In the genomic region with DNA sequence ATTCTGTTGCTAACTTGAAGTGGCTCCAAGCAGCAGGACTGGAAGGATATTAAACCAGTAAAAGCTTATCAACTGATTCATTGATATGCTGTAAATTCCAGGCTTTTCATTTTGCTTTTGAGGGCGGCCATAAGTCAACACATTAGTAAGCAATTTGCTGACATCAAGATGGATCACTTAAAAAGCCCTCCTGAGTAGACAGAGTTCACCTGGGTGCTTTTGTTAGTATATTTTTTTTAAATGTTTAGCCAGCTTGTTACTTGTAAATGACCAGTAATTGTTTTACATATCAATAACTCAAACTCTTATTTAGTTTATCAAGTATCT, we compare ENCODE assay signal across 26 cellular contexts. TPM values are rescaled to one million over a fixed set of nuclear protein-coding genes. Genes with fewer than 3 reads are reported as not detected.
A peak's percentile ranks its signal among the peaks of the same experiment; 100 is the strongest.
DNase-seq lines count a peak whose midpoint lies in the region; ATAC-seq and TF ChIP-seq lines count a peak whose summit lies in the region.
"Had no signal": no experiment of that assay in that cellular context is flagged by ENCODE, and none has a peak within 500 bp of the region (broad histone marks: within the 10 kb centered on the region; RNA-seq: fewer than 3 reads in every experiment).

No MANE protein-coding gene starts in this region.

- peak overlapping the region; percentile 76 for H3K27ac ChIP-seq in HUES48 (ENCODE audit: low read depth, low read length)
- no peak overlapping the region for H3K27ac ChIP-seq in mesendoderm (ENCODE audit: low read depth, low read length)
- H3K27ac ChIP-seq: ovary, SK-N-MC, upper lobe of left lung had no signal

- no peaks in the 10 kb centered on the region for H3K79me1 ChIP-seq in mesendoderm (ENCODE audit: low read length)

- H3K23ac ChIP-seq in mesendoderm (ENCODE audit: low read length), result no peak overlapping the region

- no peak overlapping the region for H3K56ac ChIP-seq in mesendoderm (ENCODE audit: low read length)

- H3K9ac ChIP-seq in HUES48 (ENCODE audit: low read depth, low read length) (no peak overlapping the region), mesendoderm (ENCODE audit: low read length) (no peak overlapping the region)

- POLR2A ChIA-PET in Caco-2 (lab: Charles Lee), result interaction anchor here (1.7 to 2.2 kb wide), 2 partner anchors 28 to 52 kb away, joined by 7 to 13 read pairs; no protein-coding TSS in a partner anchor
- POLR2A ChIA-PET in WTC11 (lab: Charles Lee), result no interaction called here

- H3K36me3 Mint-ChIP-seq in Caco-2 (ENCODE audit: insufficient read depth, unreplicated experiment) (peaks cover 46% of the 10 kb centered on the region), WTC11 (0 out of 2 replicates have a peak, but pooled peaks cover 4% of the 10 kb centered on the region)
- H3K36me3 Mint-ChIP-seq in activated naive CD4-positive, alpha-beta T cell treated with anti-CD3 and anti-CD28 coated beads, Interleukin-2, amount 10 ng/mL, durations not matched to agents 7 days and 5 days, result no peaks in the 10 kb centered on the region
- H3K36me3 Mint-ChIP-seq: natural killer cell treated with Interleukin-12 subunit alpha and Interleukin-12 subunit beta and Interleukin-15 and Interleukin-18, amount 100 ng/mL, for 72 hours had no signal

- BruUV-seq in Caco-2 (replicated peaks; lab: Mats Ljungman, UMichigan), result no TSS peak

- H3K4me1 ChIP-seq in Caco-2 (peaks cover 60% of the 10 kb centered on the region), HUES48 (ENCODE audit: control insufficient read depth, insufficient read depth, low read length) (peaks cover 33% of the 10 kb centered on the region), mesendoderm (ENCODE audit: control insufficient read depth, low read depth, low read length) (peaks cover 5% of the 10 kb centered on the region)
- H3K4me1 ChIP-seq: upper lobe of left lung had no signal

- ATAC-seq in WTC11 (no peak), GM21737 (IDR thresholded peaks at IDR 0.05; ENCODE audit: unreplicated experiment) (no peak)
- ATAC-seq: natural killer cell treated with Interleukin-12 subunit alpha and Interleukin-12 subunit beta and Interleukin-15 and Interleukin-18, amount 100 ng/mL, for 72 hours had no signal

- H3K36me3 ChIP-seq in Caco-2 (ENCODE audit: control insufficient read depth, insufficient read depth, low read length) (no peaks in the 10 kb centered on the region), HUES48 (ENCODE audit: control insufficient read depth, insufficient read depth, low read length) (0 out of 2 replicates have a peak, but pooled peaks cover under 1% of the 10 kb centered on the region), mesendoderm (ENCODE audit: control insufficient read depth, insufficient read depth, low read length) (no peaks in the 10 kb centered on the region)
- H3K36me3 ChIP-seq: ovary had no signal

- no peak overlapping the region for H4K5ac ChIP-seq in mesendoderm (ENCODE audit: low read length)

- no peaks in the 10 kb centered on the region for H3K27me3 Mint-ChIP-seq in Caco-2 (ENCODE audit: insufficient read depth, unreplicated experiment)
- H3K27me3 Mint-ChIP-seq in WTC11 (ENCODE audit: low read depth), result peaks cover 8% of the 10 kb centered on the region
- H3K27me3 Mint-ChIP-seq in activated naive CD4-positive, alpha-beta T cell treated with anti-CD3 and anti-CD28 coated beads, Interleukin-2, amount 10 ng/mL, durations not matched to agents 7 days and 5 days, result no peaks in the 10 kb centered on the region
- H3K27me3 Mint-ChIP-seq: activated CD4-positive, alpha-beta T cell treated with anti-CD3 and anti-CD28 coated beads for 36 hours; activated naive CD8-positive, alpha-beta T cell treated with anti-CD3 and anti-CD28 coated beads, Interleukin-2, amount 50 U/mL, for 24 hours; brain; natural killer cell treated with Interleukin-12 subunit alpha and Interleukin-12 subunit beta and Interleukin-15 and Interleukin-18, amount 100 ng/mL, for 72 hours had no signal

- peak overlapping the region; percentile 88 for H3K27ac Mint-ChIP-seq in Caco-2 (ENCODE audit: unreplicated experiment)
- H3K27ac Mint-ChIP-seq in WTC11, result no peak overlapping the region
- no peak overlapping the region for H3K27ac Mint-ChIP-seq in activated naive CD4-positive, alpha-beta T cell treated with anti-CD3 and anti-CD28 coated beads, Interleukin-2, amount 10 ng/mL, durations not matched to agents 7 days and 5 days
- H3K27ac Mint-ChIP-seq: activated CD4-positive, alpha-beta T cell treated with anti-CD3 and anti-CD28 coated beads for 36 hours; activated naive CD8-positive, alpha-beta T cell treated with anti-CD3 and anti-CD28 coated beads, Interleukin-2, amount 50 U/mL, for 24 hours; natural killer cell treated with Interleukin-12 subunit alpha and Interleukin-12 subunit beta and Interleukin-15 and Interleukin-18, amount 100 ng/mL, for 72 hours had no signal

- H3K9me3 ChIP-seq in Caco-2 (no peaks in the 10 kb centered on the region), HUES48 (ENCODE audit: control insufficient read depth, insufficient read depth, low read length) (no peaks in the 10 kb centered on the region)
- H3K9me3 ChIP-seq: BE2C, mucosa of descending colon, ovary, upper lobe of left lung had no signal

- no peak overlapping the region for H4K8ac ChIP-seq in mesendoderm (ENCODE audit: low read depth, low read length)

- H3K4me1 Mint-ChIP-seq in Caco-2 (ENCODE audit: low read depth, unreplicated experiment) (peaks cover 51% of the 10 kb centered on the region), WTC11 (peaks cover 33% of the 10 kb centered on the region)
- no peaks in the 10 kb centered on the region for H3K4me1 Mint-ChIP-seq in activated naive CD4-positive, alpha-beta T cell treated with anti-CD3 and anti-CD28 coated beads, Interleukin-2, amount 10 ng/mL, durations not matched to agents 7 days and 5 days
- H3K4me1 Mint-ChIP-seq: activated CD4-positive, alpha-beta T cell treated with anti-CD3 and anti-CD28 coated beads for 36 hours had no signal

- H3K4ac ChIP-seq in mesendoderm (ENCODE audit: low read depth, low read length), result no peak overlapping the region

- no peak overlapping the region for H2BK120ac ChIP-seq in mesendoderm (ENCODE audit: low read depth, low read length)

- H3K9me3 Mint-ChIP-seq in Caco-2 (ENCODE audit: unreplicated experiment) (peaks cover 15% of the 10 kb centered on the region), WTC11 (no peaks in the 10 kb centered on the region)
- no peaks in the 10 kb centered on the region for H3K9me3 Mint-ChIP-seq in activated naive CD4-positive, alpha-beta T cell treated with anti-CD3 and anti-CD28 coated beads, Interleukin-2, amount 10 ng/mL, durations not matched to agents 7 days and 5 days
- H3K9me3 Mint-ChIP-seq: activated naive CD8-positive, alpha-beta T cell treated with anti-CD3 and anti-CD28 coated beads, Interleukin-2, amount 50 U/mL, for 24 hours; brain; natural killer cell treated with Interleukin-12 subunit alpha and Interleukin-12 subunit beta and Interleukin-15 and Interleukin-18, amount 100 ng/mL, for 72 hours had no signal

- H3K4me3 ChIP-seq in Caco-2 (ENCODE audit: low read depth, low read length) (no peak overlapping the region), HUES48 (ENCODE audit: low read depth, low read length) (no peak overlapping the region), mesendoderm (ENCODE audit: low read length) (no peak overlapping the region)
- H3K4me3 ChIP-seq: mucosa of descending colon, ovary, SK-N-MC, smooth muscle cell, upper lobe of left lung had no signal

- H3K27me3 ChIP-seq in Caco-2 (replicated peaks; ENCODE audit: control insufficient read depth, insufficient read depth, low read length) (no peaks in the 10 kb centered on the region), HUES48 (ENCODE audit: control insufficient read depth, insufficient read depth, low read length) (no peaks in the 10 kb centered on the region), mesendoderm (ENCODE audit: insufficient read depth, low read length, poor library complexity) (no peaks in the 10 kb centered on the region)
- H3K27me3 ChIP-seq: BE2C, ovary, upper lobe of left lung had no signal

- TF ChIP-seq CTCF in Caco-2 (IDR thresholded peaks at IDR 0.05; ENCODE audit: insufficient read depth in 1 of 2, low read depth in 1 of 2, low read length in 1 of 2, severe bottlenecking in 1 of 2, unreplicated experiment in 1 of 2) (no peak), WTC11 (IDR thresholded peaks at IDR 0.05) (no peak)

- H3K4me3 Mint-ChIP-seq in Caco-2 (ENCODE audit: unreplicated experiment) (no peak overlapping the region), WTC11 (no peak overlapping the region)
- H3K4me3 Mint-ChIP-seq in activated naive CD4-positive, alpha-beta T cell treated with anti-CD3 and anti-CD28 coated beads, Interleukin-2, amount 10 ng/mL, durations not matched to agents 7 days and 5 days, result no peak overlapping the region
- H3K4me3 Mint-ChIP-seq: activated CD4-positive, alpha-beta T cell treated with anti-CD3 and anti-CD28 coated beads for 36 hours; activated naive CD8-positive, alpha-beta T cell treated with anti-CD3 and anti-CD28 coated beads, Interleukin-2, amount 50 U/mL, for 24 hours; brain; natural killer cell treated with Interleukin-12 subunit alpha and Interleukin-12 subunit beta and Interleukin-15 and Interleukin-18, amount 100 ng/mL, for 72 hours had no signal

- CTCF ChIA-PET in Caco-2 (lab: Charles Lee) (interaction anchor here (1.4 to 1.6 kb wide), 2 partner anchors 17 to 58 kb away, joined by 4 to 11 read pairs; no protein-coding TSS in a partner anchor), WTC11 (lab: Charles Lee) (interaction anchor here (2.2 kb wide), 1 partner anchor 87 kb away, joined by 10 read pairs; no protein-coding TSS in a partner anchor)
- CTCF ChIA-PET in activated naive CD4-positive, alpha-beta T cell treated with anti-CD3 and anti-CD28 coated beads, Interleukin-2, amount 10 ng/mL, durations not matched to agents 7 days and 5 days (lab: Charles Lee), result no interaction called here

- no peak overlapping the region for H3K4me2 ChIP-seq in mesendoderm (ENCODE audit: low read length)
- H3K4me2 ChIP-seq: smooth muscle cell had no signal

- no peak overlapping the region for H2AK5ac ChIP-seq in mesendoderm (ENCODE audit: low read length)

- H3K79me2 ChIP-seq in mesendoderm (ENCODE audit: control insufficient read depth, insufficient read depth, low read length), result no peaks in the 10 kb centered on the region

- DNase-seq in Caco-2, result no peak
- peak; percentile 92 for DNase-seq in NCI-H748 (lab: John Stamatoyannopoulos, UW; ENCODE audit: unreplicated experiment)
- DNase-seq in mesendoderm, result peak; percentile 35
- no peak for DNase-seq in WTC11 (ENCODE audit: low spot score)
- DNase-seq in activated CD4-positive, alpha-beta T cell treated with anti-CD3 and anti-CD28 coated beads, Interleukin-2, amount 50 U/mL, for 4 hours, result no peak
- DNase-seq in activated naive CD4-positive, alpha-beta T cell treated with anti-CD3 and anti-CD28 coated beads, Interleukin-2, amount 10 ng/mL, durations not matched to agents 7 days and 5 days, result no peak
- DNase-seq: activated CD4-positive, alpha-beta T cell treated with anti-CD3 and anti-CD28 coated beads for 36 hours; activated CD8-positive, alpha-beta memory T cell treated with anti-CD3 and anti-CD28 coated beads for 24 hours; activated gamma-delta T cell; activated naive CD8-positive, alpha-beta T cell treated with anti-CD3 and anti-CD28 coated beads, Interleukin-2, amount 50 U/mL, for 24 hours; BE2C; kidney; NCI-H2171; NCI-H526; ovary; retina; stimulated activated CD4-positive, alpha-beta T cell treated with anti-CD3 and anti-CD28 coated beads, Interleukin-2, amount 100 ng/mL, for 24 hours; upper lobe of left lung had no signal

- H3K18ac ChIP-seq in mesendoderm (ENCODE audit: low read length), result no peak overlapping the region

- intact Hi-C loops in Caco-2 (cut with micrococcal nuclease; ENCODE audit: unreplicated experiment), result no loop called here

- H2BK5ac ChIP-seq in mesendoderm (ENCODE audit: low read length), result no peak overlapping the region

- WGBS in mesendoderm (ENCODE audit: extremely low coverage, insufficient coverage, low lambda C conversion rate), result no CpG with 5 or more reads among the region's 1 CpG

- H2BK15ac ChIP-seq in mesendoderm (replicated peaks; ENCODE audit: low read depth), result no peak overlapping the region

RNA-seq across cellular contexts. Expression of gene RNF32, which starts 26.5 kb away (rescaled TPM):
- total RNA-seq in Caco-2 (2022) (24.1 and 26.0 TPM in 2 replicates), WTC11 (2021) (0.55 to 1.3 TPM (median 0.61 TPM) in 3 replicates)
- polyA plus RNA-seq in mesendoderm (2013, experiment 1 of 2), result 1.7 TPM
- polyA plus RNA-seq in mesendoderm (2013, experiment 2 of 2), result 1.4 TPM
- total RNA-seq: endothelial cell of umbilical vein; natural killer cell treated with Interleukin-12 subunit alpha and Interleukin-12 subunit beta and Interleukin-15 and Interleukin-18, amount 100 ng/mL, for 72 hours had no signal

Comparison
In these comparisons a context has a peak if more than half of its experiments do, and no peak if none do; other contexts are left out.
1. DNase-seq: peak in NCI-H748 (single experiment) and mesendoderm (single experiment); none in Caco-2 (0 of 2), WTC11 (single experiment), activated CD4-positive, alpha-beta T cell treated with anti-CD3 and anti-CD28 coated beads, Interleukin-2, amount 50 U/mL, for 4 hours (0 of 2) and activated naive CD4-positive, alpha-beta T cell treated with anti-CD3 and anti-CD28 coated beads, Interleukin-2, amount 10 ng/mL, durations not matched to agents 7 days and 5 days (single experiment).
2. RNA of gene RNF32, which starts 26.5 kb away (total RNA-seq): 24.1 to 26.0 TPM in Caco-2; 0.55 to 1.3 TPM in WTC11; every median in the first group is over 10 times any median in the second.